In genomic region chr10:3876563-3876962, GRCh38 we compare ENCODE assay signal across 15 cellular contexts.
DNase-seq lines count a peak whose midpoint lies in the region; ATAC-seq and TF ChIP-seq lines count a peak whose summit lies in the region.
"Had no signal": no experiment of that assay in that cellular context is flagged by ENCODE, and none has a peak within 500 bp of the region (broad histone marks: within the 10 kb centered on the region; RNA-seq: fewer than 3 reads in every experiment).

No MANE protein-coding gene starts in this region.

- ATAC-seq in activated CD4-positive, alpha-beta T cell treated with anti-CD3 and anti-CD28 coated beads for 36 hours, result no peak
- ATAC-seq in SK-N-SH treated with all-trans-retinoic acid at 6 μM for 48 hours (peak; percentile 33; the same call in 1 of the 3 replicates), esophagus mucosa (peak; percentile 51)
- ATAC-seq: right cardiac atrium had no signal

- no peak overlapping the region for H3K4me2 ChIP-seq in PC-9

- H3K4me3 ChIP-seq in spleen (no peak overlapping the region), PC-9 (no peak overlapping the region)

- no peak for TF ChIP-seq CTCF in spleen (IDR thresholded peaks at IDR 0.05 in 8 of 11, conservative IDR thresholded peaks at IDR 0.05 in 3 of 11)
- no peak for TF ChIP-seq CTCF in PC-9 (conservative IDR thresholded peaks at IDR 0.05)

- no peaks in the 10 kb centered on the region for H3K27me3 Mint-ChIP-seq in activated CD4-positive, alpha-beta T cell treated with anti-CD3 and anti-CD28 coated beads for 36 hours
- no peaks in the 10 kb centered on the region for H3K27me3 Mint-ChIP-seq in activated CD4-positive, alpha-beta T cell treated with anti-CD3 and anti-CD28 coated beads, Interleukin-2, amount 10 ng/mL, durations not matched to agents 7 days and 5 days
- H3K27me3 Mint-ChIP-seq: naive thymus-derived CD8-positive, alpha-beta T cell had no signal

- POLR2A ChIA-PET in activated CD4-positive, alpha-beta T cell treated with anti-CD3 and anti-CD28 coated beads for 36 hours (lab: Charles Lee), result interaction anchor here (0.6 to 2.4 kb wide), 6 partner anchors 10 to 108 kb away, joined by 3 to 8 read pairs (median 4); partner anchors contain the start of gene KLF6
- POLR2A ChIA-PET in activated CD4-positive, alpha-beta T cell treated with anti-CD3 and anti-CD28 coated beads, Interleukin-2, amount 10 ng/mL, durations not matched to agents 7 days and 5 days (lab: Charles Lee), result interaction anchor here (0.7 kb wide), 1 partner anchor 254 kb away, joined by 3 read pairs; no protein-coding TSS in a partner anchor
- POLR2A ChIA-PET in PC-9 (lab: Charles Lee; ENCODE audit: unreplicated experiment), result no interaction called here

- TF ChIP-seq POLR2A in spleen (IDR thresholded peaks at IDR 0.05), result no peak

- H3K4me3 Mint-ChIP-seq in activated CD4-positive, alpha-beta T cell treated with anti-CD3 and anti-CD28 coated beads for 36 hours, result no peak overlapping the region
- no peak overlapping the region for H3K4me3 Mint-ChIP-seq in activated CD4-positive, alpha-beta T cell treated with anti-CD3 and anti-CD28 coated beads, Interleukin-2, amount 10 ng/mL, durations not matched to agents 7 days and 5 days

- peaks cover 60% of the 10 kb centered on the region for H3K4me1 Mint-ChIP-seq in activated CD4-positive, alpha-beta T cell treated with anti-CD3 and anti-CD28 coated beads for 36 hours
- peaks cover 51% of the 10 kb centered on the region for H3K4me1 Mint-ChIP-seq in activated CD4-positive, alpha-beta T cell treated with anti-CD3 and anti-CD28 coated beads, Interleukin-2, amount 10 ng/mL, durations not matched to agents 7 days and 5 days

- no peaks in the 10 kb centered on the region for H3F3A ChIP-seq in PC-9 (ENCODE audit: insufficient read depth, low read depth)

- peak overlapping the region; percentile 89 for H3K27ac Mint-ChIP-seq in activated CD4-positive, alpha-beta T cell treated with anti-CD3 and anti-CD28 coated beads for 36 hours
- H3K27ac Mint-ChIP-seq in activated CD4-positive, alpha-beta T cell treated with anti-CD3 and anti-CD28 coated beads, Interleukin-2, amount 10 ng/mL, durations not matched to agents 7 days and 5 days, result no peak overlapping the region

- no TSS peak for BruUV-seq in PC-9 (replicated peaks; lab: Mats Ljungman, UMichigan)

- WGBS in spleen, 5 donors, result 87 to 94% (median 88%) methylated on average over 7 of the region's 7 CpGs

- H3K27ac ChIP-seq in spleen (peak overlapping the region in 7 of 8 donors; percentile 45 to 84 (median 63)), PC-9 (no peak overlapping the region)

- intact Hi-C loops in activated CD4-positive, alpha-beta T cell treated with anti-CD3 and anti-CD28 coated beads for 36 hours (cut with DNase I, micrococcal nuclease), result loop anchor here in 1 of 2 experiments (2.0 to 10.0 kb wide), 2 partner anchors 156 to 782 kb away; no protein-coding TSS in a partner anchor
- intact Hi-C loops in spleen (cut with DNase I; ENCODE audit: low total_unique reads) (no loop called here), PC-9 (cut with micrococcal nuclease; ENCODE audit: unreplicated experiment) (no loop called here)

- no peaks in the 10 kb centered on the region for H4K20me1 ChIP-seq in PC-9 (ENCODE audit: insufficient read depth)

- CTCF ChIA-PET in activated CD4-positive, alpha-beta T cell treated with anti-CD3 and anti-CD28 coated beads for 36 hours (lab: Charles Lee), result interaction anchor here (0.9 to 2.5 kb wide), 5 partner anchors 11 to 198 kb away, joined by 3 to 8 read pairs (median 3); no protein-coding TSS in a partner anchor
- CTCF ChIA-PET in activated CD4-positive, alpha-beta T cell treated with anti-CD3 and anti-CD28 coated beads, Interleukin-2, amount 10 ng/mL, durations not matched to agents 7 days and 5 days (lab: Charles Lee), result interaction anchor here (0.6 to 2.1 kb wide), 4 partner anchors 9 to 206 kb away, joined by 3 to 7 read pairs (median 3); no protein-coding TSS in a partner anchor
- CTCF ChIA-PET in PC-9 (lab: Charles Lee), result interaction anchor here (0.7 kb wide), 1 partner anchor 14 kb away, joined by 5 read pairs; no protein-coding TSS in a partner anchor

- H3K9me2 ChIP-seq in PC-9 (ENCODE audit: insufficient read depth), result no peaks in the 10 kb centered on the region

- H3K9me3 Mint-ChIP-seq in activated CD4-positive, alpha-beta T cell treated with anti-CD3 and anti-CD28 coated beads for 36 hours (ENCODE audit: low read depth), result no peaks in the 10 kb centered on the region
- peaks cover under 1% of the 10 kb centered on the region for H3K9me3 Mint-ChIP-seq in activated CD4-positive, alpha-beta T cell treated with anti-CD3 and anti-CD28 coated beads, Interleukin-2, amount 10 ng/mL, durations not matched to agents 7 days and 5 days
- H3K9me3 Mint-ChIP-seq: naive thymus-derived CD8-positive, alpha-beta T cell had no signal

- no peak overlapping the region for H2AFZ ChIP-seq in PC-9

- H3K36me3 Mint-ChIP-seq in activated CD4-positive, alpha-beta T cell treated with anti-CD3 and anti-CD28 coated beads for 36 hours (ENCODE audit: low read depth), result peaks cover 2% of the 10 kb centered on the region
- H3K36me3 Mint-ChIP-seq in activated CD4-positive, alpha-beta T cell treated with anti-CD3 and anti-CD28 coated beads, Interleukin-2, amount 10 ng/mL, durations not matched to agents 7 days and 5 days (ENCODE audit: low read depth), result no peaks in the 10 kb centered on the region
- H3K36me3 Mint-ChIP-seq: naive thymus-derived CD8-positive, alpha-beta T cell had no signal

- H3K79me2 ChIP-seq in PC-9 (ENCODE audit: low read depth), result no peaks in the 10 kb centered on the region

- no peaks in the 10 kb centered on the region for H3K36me3 ChIP-seq in spleen
- no peaks in the 10 kb centered on the region for H3K36me3 ChIP-seq in PC-9 (ENCODE audit: low read depth)

- DNase-seq in activated CD4-positive, alpha-beta T cell treated with anti-CD3 and anti-CD28 coated beads for 36 hours, result no peak
- no peak for DNase-seq in activated CD4-positive, alpha-beta T cell treated with anti-CD3 and anti-CD28 coated beads, Interleukin-2, amount 10 ng/mL, durations not matched to agents 7 days and 5 days
- DNase-seq in spleen, result no peak
- no peak for DNase-seq in cerebellum (ENCODE audit: low spot score)
- DNase-seq in cerebellar nuclear complex (lab: John Stamatoyannopoulos, UW), result no peak
- DNase-seq in PC-9, result no peak
- DNase-seq: 8988T; activated CD4-positive, alpha-beta T cell treated with anti-CD3 and anti-CD28 coated beads for 4 hours; activated effector memory CD4-positive, alpha-beta T cell treated with anti-CD3 and anti-CD28 coated beads, Interleukin-2, amount 50 U/mL, for 16 hours; naive thymus-derived CD8-positive, alpha-beta T cell; NCI-H1092; NCI-H345; right cardiac atrium had no signal

- H3K9me3 ChIP-seq in spleen (no peaks in the 10 kb centered on the region), PC-9 (ENCODE audit: insufficient read depth, low read depth) (no peaks in the 10 kb centered on the region)

- H3K27me3 ChIP-seq in spleen (replicated peaks in 1 of 7) (no peaks in the 10 kb centered on the region), PC-9 (ENCODE audit: insufficient read depth, low read depth) (no peaks in the 10 kb centered on the region)

- H3K4me1 ChIP-seq in spleen, result peaks cover 24 to 64% (median 54%) of the 10 kb centered on the region in 6 donors
- peaks cover 7% of the 10 kb centered on the region for H3K4me1 ChIP-seq in PC-9 (replicated peaks; ENCODE audit: insufficient read depth)

TF ChIP-seq in SK-N-SH treated with all-trans-retinoic acid at 6 μM for 48 hours, 23 proteins besides CTCF, POLR2A, EP300 and RAD21 (continues in another document):
- TF ChIP-seq ZNF8 (CRISPR knock-in tag; IDR thresholded peaks at IDR 0.05) (no peak), PATZ1 (CRISPR knock-in tag; IDR thresholded peaks at IDR 0.05; ENCODE audit: borderline replicate concordance) (no peak), PPARA (CRISPR knock-in tag; IDR thresholded peaks at IDR 0.05; ENCODE audit: borderline replicate concordance) (no peak), TOX (CRISPR knock-in tag; IDR thresholded peaks at IDR 0.05; ENCODE audit: borderline replicate concordance) (no peak), ZNF565 (CRISPR knock-in tag; conservative IDR thresholded peaks at IDR 0.05; ENCODE audit: low read depth) (no peak), ZFP30 (CRISPR knock-in tag; IDR thresholded peaks at IDR 0.05) (no peak), BACH2 (CRISPR knock-in tag; IDR thresholded peaks at IDR 0.05; ENCODE audit: borderline replicate concordance) (no peak), OSR1 (CRISPR knock-in tag; IDR thresholded peaks at IDR 0.05) (no peak), ZNF70 (CRISPR knock-in tag; IDR thresholded peaks at IDR 0.05) (no peak), ESRRG (CRISPR knock-in tag; IDR thresholded peaks at IDR 0.05) (no peak)
- TF ChIP-seq, protein P1, sequence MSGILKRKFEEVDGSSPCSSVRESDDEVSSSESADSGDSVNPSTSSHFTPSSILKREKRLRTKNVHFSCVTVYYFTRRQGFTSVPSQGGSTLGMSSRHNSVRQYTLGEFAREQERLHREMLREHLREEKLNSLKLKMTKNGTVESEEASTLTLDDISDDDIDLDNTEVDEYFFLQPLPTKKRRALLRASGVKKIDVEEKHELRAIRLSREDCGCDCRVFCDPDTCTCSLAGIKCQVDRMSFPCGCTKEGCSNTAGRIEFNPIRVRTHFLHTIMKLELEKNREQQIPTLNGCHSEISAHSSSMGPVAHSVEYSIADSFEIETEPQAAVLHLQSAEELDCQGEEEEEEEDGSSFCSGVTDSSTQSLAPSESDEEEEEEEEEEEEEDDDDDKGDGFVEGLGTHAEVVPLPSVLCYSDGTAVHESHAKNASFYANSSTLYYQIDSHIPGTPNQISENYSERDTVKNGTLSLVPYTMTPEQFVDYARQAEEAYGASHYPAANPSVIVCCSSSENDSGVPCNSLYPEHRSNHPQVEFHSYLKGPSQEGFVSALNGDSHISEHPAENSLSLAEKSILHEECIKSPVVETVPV (CRISPR knock-in tag; IDR thresholded peaks at IDR 0.05), result no peak
